ENCODE assay signal across 1 cellular context in genomic region chrX:153794897-153795816, GRCh38.
TF ChIP-seq lines count a peak whose summit lies in the region.

No MANE protein-coding gene starts in this region.

TF ChIP-seq in HepG2, 621 proteins besides CTCF, POLR2A, EP300 and RAD21 (continued from another document and continues in another):
- TF ChIP-seq, protein P1, sequence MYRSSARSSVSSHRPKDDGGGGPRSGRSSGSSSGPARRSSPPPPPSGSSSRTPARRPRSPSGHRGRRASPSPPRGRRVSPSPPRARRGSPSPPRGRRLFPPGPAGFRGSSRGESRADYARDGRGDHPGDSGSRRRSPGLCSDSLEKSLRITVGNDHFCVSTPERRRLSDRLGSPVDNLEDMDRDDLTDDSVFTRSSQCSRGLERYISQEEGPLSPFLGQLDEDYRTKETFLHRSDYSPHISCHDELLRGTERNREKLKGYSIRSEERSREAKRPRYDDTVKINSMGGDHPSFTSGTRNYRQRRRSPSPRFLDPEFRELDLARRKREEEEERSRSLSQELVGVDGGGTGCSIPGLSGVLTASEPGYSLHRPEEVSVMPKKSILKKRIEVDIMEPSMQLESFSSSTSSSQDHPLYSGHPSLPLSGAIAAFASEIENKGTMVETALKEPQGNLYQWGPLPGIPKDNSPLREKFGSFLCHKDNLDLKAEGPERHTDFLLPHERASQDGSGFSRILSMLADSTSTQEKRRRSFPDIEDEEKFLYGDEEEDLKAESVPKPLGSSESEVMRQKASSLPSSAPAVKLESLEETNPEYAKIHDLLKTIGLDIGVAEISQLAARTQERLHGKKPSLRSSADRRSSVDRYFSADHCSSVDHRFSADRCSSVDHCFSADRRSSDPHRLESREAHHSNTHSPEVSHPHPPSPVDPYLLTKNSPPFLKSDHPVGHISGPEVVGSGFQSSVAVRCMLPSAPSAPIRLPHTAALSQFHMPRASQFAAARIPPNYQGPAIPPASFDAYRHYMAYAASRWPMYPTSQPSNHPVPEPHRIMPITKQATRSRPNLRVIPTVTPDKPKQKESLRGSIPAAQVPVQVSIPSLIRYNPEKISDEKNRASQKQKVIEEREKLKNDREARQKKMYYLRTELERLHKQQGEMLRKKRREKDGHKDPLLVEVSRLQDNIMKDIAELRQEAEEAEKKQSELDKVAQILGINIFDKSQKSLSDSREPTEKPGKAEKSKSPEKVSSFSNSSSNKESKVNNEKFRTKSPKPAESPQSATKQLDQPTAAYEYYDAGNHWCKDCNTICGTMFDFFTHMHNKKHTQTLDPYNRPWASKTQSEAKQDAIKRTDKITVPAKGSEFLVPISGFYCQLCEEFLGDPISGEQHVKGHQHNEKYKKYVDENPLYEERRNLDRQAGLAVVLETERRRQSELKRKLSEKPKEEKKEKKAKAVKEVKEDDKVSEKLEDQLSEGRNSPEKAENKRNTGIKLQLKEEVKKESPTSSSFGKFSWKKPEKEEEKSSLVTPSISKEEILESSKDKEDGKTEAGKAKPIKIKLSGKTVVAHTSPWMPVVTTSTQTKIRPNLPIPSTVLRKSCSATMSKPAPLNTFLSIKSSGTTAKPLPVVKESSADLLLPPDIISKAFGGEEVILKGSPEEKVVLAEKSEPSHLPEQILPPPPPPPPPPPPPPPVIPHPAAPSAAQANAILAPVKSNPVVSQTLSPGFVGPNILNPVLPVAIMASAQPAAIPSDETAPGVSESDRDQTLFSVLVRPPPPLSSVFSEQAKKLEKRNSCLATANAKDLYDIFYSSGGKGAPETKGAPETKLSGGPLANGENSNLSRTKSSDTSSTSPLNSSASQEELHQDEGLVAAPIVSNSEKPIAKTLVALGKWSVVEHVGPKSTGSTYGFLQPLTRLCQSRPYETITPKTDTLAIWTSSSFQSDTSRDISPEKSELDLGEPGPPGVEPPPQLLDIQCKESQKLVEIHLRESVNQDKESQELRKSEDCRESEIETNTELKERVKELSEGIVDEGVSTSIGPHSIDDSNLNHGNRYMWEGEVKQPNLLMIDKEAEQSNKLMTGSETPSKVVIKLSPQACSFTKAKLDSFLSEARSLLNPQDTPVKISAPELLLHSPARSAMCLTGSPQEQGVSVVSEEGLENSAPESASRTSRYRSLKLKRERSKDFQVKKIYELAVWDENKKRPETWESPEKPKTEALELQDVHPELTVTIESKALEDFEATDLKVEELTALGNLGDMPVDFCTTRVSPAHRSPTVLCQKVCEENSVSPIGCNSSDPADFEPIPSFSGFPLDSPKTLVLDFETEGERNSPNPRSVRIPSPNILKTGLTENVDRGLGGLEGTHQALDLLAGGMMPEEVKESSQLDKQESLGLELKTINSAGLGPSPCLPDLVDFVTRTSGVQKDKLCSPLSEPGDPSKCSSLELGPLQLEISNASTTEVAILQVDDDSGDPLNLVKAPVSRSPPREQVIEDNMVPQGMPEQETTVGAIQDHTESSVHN (CRISPR knock-in tag; IDR thresholded peaks at IDR 0.05), result no peak
- TF ChIP-seq ZNF207 (IDR thresholded peaks at IDR 0.05; ENCODE audit: borderline replicate concordance) (no peak), ZNF724P (CRISPR knock-in tag; IDR thresholded peaks at IDR 0.05; ENCODE audit: borderline replicate concordance) (no peak), SMARCE1 (IDR thresholded peaks at IDR 0.05; ENCODE audit: borderline replicate concordance) (no peak), ZNF891 (CRISPR knock-in tag; IDR thresholded peaks at IDR 0.05) (peak; percentile 5; the same call in 1 of the 2 replicates), ZNF740 (CRISPR knock-in tag; IDR thresholded peaks at IDR 0.05) (no peak), ZNF776 (CRISPR knock-in tag; IDR thresholded peaks at IDR 0.05) (peak; percentile 9; the same call in 1 of the 2 replicates), REL (CRISPR knock-in tag; conservative IDR thresholded peaks at IDR 0.05) (no peak), ZNF883 (CRISPR knock-in tag; IDR thresholded peaks at IDR 0.05; ENCODE audit: not compliant biosample characterization) (peak; percentile 13), GMEB2 (CRISPR knock-in tag; IDR thresholded peaks at IDR 0.05; ENCODE audit: low read depth) (no peak), KAT8 (CRISPR knock-in tag; IDR thresholded peaks at IDR 0.05) (no peak), KIAA2018 (CRISPR knock-in tag; IDR thresholded peaks at IDR 0.05; ENCODE audit: borderline replicate concordance) (no peak)
- TF ChIP-seq, protein P2, sequence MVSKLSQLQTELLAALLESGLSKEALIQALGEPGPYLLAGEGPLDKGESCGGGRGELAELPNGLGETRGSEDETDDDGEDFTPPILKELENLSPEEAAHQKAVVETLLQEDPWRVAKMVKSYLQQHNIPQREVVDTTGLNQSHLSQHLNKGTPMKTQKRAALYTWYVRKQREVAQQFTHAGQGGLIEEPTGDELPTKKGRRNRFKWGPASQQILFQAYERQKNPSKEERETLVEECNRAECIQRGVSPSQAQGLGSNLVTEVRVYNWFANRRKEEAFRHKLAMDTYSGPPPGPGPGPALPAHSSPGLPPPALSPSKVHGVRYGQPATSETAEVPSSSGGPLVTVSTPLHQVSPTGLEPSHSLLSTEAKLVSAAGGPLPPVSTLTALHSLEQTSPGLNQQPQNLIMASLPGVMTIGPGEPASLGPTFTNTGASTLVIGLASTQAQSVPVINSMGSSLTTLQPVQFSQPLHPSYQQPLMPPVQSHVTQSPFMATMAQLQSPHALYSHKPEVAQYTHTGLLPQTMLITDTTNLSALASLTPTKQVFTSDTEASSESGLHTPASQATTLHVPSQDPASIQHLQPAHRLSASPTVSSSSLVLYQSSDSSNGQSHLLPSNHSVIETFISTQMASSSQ (IDR thresholded peaks at IDR 0.05; ENCODE audit: low read depth), result no peak
- TF ChIP-seq, protein P2 (CRISPR knock-in tag; IDR thresholded peaks at IDR 0.05; ENCODE audit: borderline replicate concordance), result no peak
